16 cellular contexts compared by ENCODE assay signal in genomic region chr2:84388133-84388532, GRCh38.
DNase-seq lines count a peak whose midpoint lies in the region; ATAC-seq and TF ChIP-seq lines count a peak whose summit lies in the region.
"Had no signal": no experiment of that assay in that cellular context is flagged by ENCODE, and none has a peak within 500 bp of the region (broad histone marks: within the 10 kb centered on the region; RNA-seq: fewer than 3 reads in every experiment).

No MANE protein-coding gene starts in this region.

- intact Hi-C loops in heart left ventricle (cut with DNase I) = no loop called here

- H3K27ac ChIP-seq in heart left ventricle = no peak overlapping the region
- H3K27ac ChIP-seq: SJCRH30 had no signal

- peaks cover 20% of the 10 kb centered on the region for H3K9me3 Mint-ChIP-seq in nephron progenitor cell

- TF ChIP-seq CTCF in nephron progenitor cell (IDR thresholded peaks at IDR 0.05) (no peak), heart left ventricle (IDR thresholded peaks at IDR 0.05) (no peak)

- H3K27me3 ChIP-seq in heart left ventricle = peaks cover 0 to 11% (median 0%) of the 10 kb centered on the region in 9 donors
- H3K27me3 ChIP-seq: SJCRH30 had no signal

- H3K4me1 ChIP-seq in heart left ventricle = no peaks in the 10 kb centered on the region
- H3K4me1 ChIP-seq: SJCRH30 had no signal

- H3K36me3 Mint-ChIP-seq in nephron progenitor cell (ENCODE audit: low read depth) = no peaks in the 10 kb centered on the region

- H3K9me3 ChIP-seq in heart left ventricle = peaks cover 0 to 14% (median 0%) of the 10 kb centered on the region in 12 donors
- H3K9me3 ChIP-seq: SJCRH30 had no signal

- H3K27me3 Mint-ChIP-seq in nephron progenitor cell (ENCODE audit: low read depth, poor library complexity) = peaks cover 3% of the 10 kb centered on the region

- no peak for ATAC-seq in heart left ventricle

- peaks cover 11% of the 10 kb centered on the region for H3K4me1 Mint-ChIP-seq in nephron progenitor cell

- H3K27ac Mint-ChIP-seq in nephron progenitor cell = no peak overlapping the region

- no peak overlapping the region for H3K4me3 Mint-ChIP-seq in nephron progenitor cell

- DNase-seq in GM04503 (ENCODE audit: low read depth) (peak; percentile 21), RPMI7951 (ENCODE audit: low read depth) (peak; percentile 8), fibroblast of peridontal ligament (ENCODE audit: extremely low read depth) (peak; percentile 27), stromal cell of bone marrow (ENCODE audit: low read depth) (peak; percentile 51), nephron progenitor cell (no peak), heart left ventricle (no peak), NCI-H1092 treated with DMSO at 0.1 percent for 48 hours (lab: John Stamatoyannopoulos, UW) (no peak), NCI-H2171 (lab: John Stamatoyannopoulos, UW) (no peak)
- DNase-seq: C1 segment of cervical spinal cord, DMS153, NCI-H1436 treated with DMSO at 0.1 percent for 48 hours, NCI-H2081, NCI-H2227 treated with DMSO at 0.1 percent for 48 hours, NCI-H526, RPMI8226, SJCRH30 had no signal

- H3K4me3 ChIP-seq in heart left ventricle = no peak overlapping the region
- H3K4me3 ChIP-seq: SJCRH30 had no signal

- no peak for TF ChIP-seq POLR2A in heart left ventricle (IDR thresholded peaks at IDR 0.05)

- no peaks in the 10 kb centered on the region for H3K36me3 ChIP-seq in heart left ventricle
- H3K36me3 ChIP-seq: SJCRH30 had no signal

- 60 to 70% (median 64%) methylated on average over 1 of the region's 1 CpG for WGBS in heart left ventricle, 4 donors

Comparison
In these comparisons a context has a peak if more than half of its experiments do, and no peak if none do; other contexts are left out.
1. DNase-seq: peak in GM04503 (single experiment), RPMI7951 (single experiment), fibroblast of peridontal ligament (single experiment) and stromal cell of bone marrow (single experiment); none in nephron progenitor cell (single experiment), heart left ventricle (0 of 5), NCI-H1092 treated with DMSO at 0.1 percent for 48 hours (single experiment) and NCI-H2171 (single experiment).